ENCODE assay signal across 29 cellular contexts in genomic region chr6:37798436-37799262, GRCh38.
"Had no signal": no experiment of that assay in that cellular context is flagged by ENCODE, and none has a peak within 500 bp of the region (broad histone marks: within the 10 kb centered on the region; RNA-seq: fewer than 3 reads in every experiment).

No MANE protein-coding gene starts in this region.

- H3K4me3 ChIP-seq: coronary artery, esophagus muscularis mucosa, heart right ventricle, left ventricle myocardium inferior, lung, ovary, psoas muscle, skin epidermis, spleen, testis, tibial artery, upper lobe of left lung had no signal

- H3K9me3 Mint-ChIP-seq: memory B cell; natural killer cell; stimulated activated memory B cell treated with anti-CD40 and anti-IgM and Interleukin-4, amounts not matched to agents 10 μg/mL and 1 μg/mL and 100 μg/mL, for 72 hours had no signal

- H3K27ac ChIP-seq: coronary artery, esophagus muscularis mucosa, foreskin keratinocyte, heart right ventricle, left ventricle myocardium inferior, ovary, psoas muscle, skin epidermis, spleen, testis, tibial artery had no signal

- DNase-seq: dermis blood vessel endothelial cell; effector memory CD4-positive, alpha-beta T cell; foreskin keratinocyte; glutamatergic neuron; heart right ventricle; hippocampal formation; left cardiac atrium; left ventricle myocardium inferior; natural killer cell; occipital lobe; ovary; psoas muscle; right cardiac atrium; spleen; stimulated activated CD4-positive, alpha-beta T cell treated with anti-CD3 and anti-CD28 coated beads, Interleukin-4, amount 100 ng/mL, for 4 hours; stimulated activated naive CD8-positive, alpha-beta T cell treated with anti-CD3 and anti-CD28 coated beads, Interleukin-15, Interleukin-2, amounts not matched to agents 100 U/mL and 50 U/mL, for 24 hours; substantia nigra; testis; tibial artery; upper lobe of left lung had no signal

- H3K36me3 Mint-ChIP-seq: memory B cell; natural killer cell; stimulated activated memory B cell treated with anti-CD40 and anti-IgM and Interleukin-4, amounts not matched to agents 10 μg/mL and 1 μg/mL and 100 μg/mL, for 72 hours had no signal

- H3K27me3 Mint-ChIP-seq: memory B cell; stimulated activated memory B cell treated with anti-CD40 and anti-IgM and Interleukin-4, amounts not matched to agents 10 μg/mL and 1 μg/mL and 100 μg/mL, for 72 hours had no signal

- H3K27me3 ChIP-seq: esophagus muscularis mucosa, foreskin keratinocyte, heart right ventricle, ovary, spleen, testis, tibial artery, upper lobe of left lung had no signal

- H3K9me3 ChIP-seq: esophagus muscularis mucosa, heart right ventricle, left ventricle myocardium inferior, ovary, psoas muscle, spleen, testis, tibial artery, upper lobe of left lung had no signal

- H3K27ac Mint-ChIP-seq: memory B cell; natural killer cell; stimulated activated memory B cell treated with anti-CD40 and anti-IgM and Interleukin-4, amounts not matched to agents 10 μg/mL and 1 μg/mL and 100 μg/mL, for 72 hours had no signal

- ATAC-seq: foreskin keratinocyte; heart right ventricle; left cardiac atrium; natural killer cell; stimulated activated naive CD8-positive, alpha-beta T cell treated with anti-CD3 and anti-CD28 coated beads, Interleukin-15, Interleukin-2, amounts not matched to agents 100 U/mL and 50 U/mL, for 24 hours had no signal

- H3K4me1 Mint-ChIP-seq: memory B cell; stimulated activated memory B cell treated with anti-CD40 and anti-IgM and Interleukin-4, amounts not matched to agents 10 μg/mL and 1 μg/mL and 100 μg/mL, for 72 hours had no signal

- H3K4me3 Mint-ChIP-seq: memory B cell; natural killer cell; stimulated activated memory B cell treated with anti-CD40 and anti-IgM and Interleukin-4, amounts not matched to agents 10 μg/mL and 1 μg/mL and 100 μg/mL, for 72 hours had no signal

- H3K4me1 ChIP-seq: esophagus muscularis mucosa, foreskin keratinocyte, testis, upper lobe of left lung had no signal

- H3K36me3 ChIP-seq: esophagus muscularis mucosa, heart right ventricle, left ventricle myocardium inferior, ovary, spleen, tibial artery, upper lobe of left lung had no signal

- FAIRE-seq: endothelial cell of umbilical vein, islet of Langerhans, urothelium cell line had no signal
